ENCODE assay signal across 9 cellular contexts in the genomic region with DNA sequence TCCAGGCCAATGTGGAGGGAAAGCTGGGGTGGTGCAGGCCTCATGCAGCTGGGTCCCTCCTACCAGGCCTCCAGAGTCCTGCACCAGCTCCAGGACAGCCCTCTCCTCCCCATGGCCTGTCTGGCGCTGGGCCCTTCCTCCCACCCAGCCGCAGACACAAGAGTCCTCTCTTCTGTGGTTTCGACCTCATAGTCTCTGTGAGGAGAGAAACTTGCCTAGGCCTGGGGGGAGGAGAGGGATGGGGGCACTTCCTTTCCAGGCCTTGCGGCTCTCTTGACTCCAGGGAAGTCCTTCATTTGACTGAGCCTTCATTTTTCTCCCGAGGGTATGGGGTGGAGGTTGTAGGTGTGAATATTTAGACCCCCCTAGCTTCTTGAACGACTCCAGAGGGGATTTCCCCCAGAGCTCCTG. TPM values are rescaled to one million over a fixed set of nuclear protein-coding genes. Genes with fewer than 3 reads are reported as not detected.
DNase-seq lines count a peak whose midpoint lies in the region; ATAC-seq and TF ChIP-seq lines count a peak whose summit lies in the region.
"Had no signal": no experiment of that assay in that cellular context is flagged by ENCODE, and none has a peak within 500 bp of the region (broad histone marks: within the 10 kb centered on the region; RNA-seq: fewer than 3 reads in every experiment).

No MANE protein-coding gene starts in this region.

- peak overlapping the region; percentile 74 to 75 for H3K4me3 ChIP-seq in uterus

- H3K9me3 Mint-ChIP-seq in activated naive CD8-positive, alpha-beta T cell (ENCODE audit: low read depth), result no peaks in the 10 kb centered on the region
- no peaks in the 10 kb centered on the region for H3K9me3 Mint-ChIP-seq in activated naive CD8-positive, alpha-beta T cell treated with anti-CD3 and anti-CD28 coated beads for 36 hours
- H3K9me3 Mint-ChIP-seq in dendritic cell treated with granulocyte-macrophage colony-stimulating factor and Interleukin-4, amounts not matched to agents 40 ng/mL and 50 ng/mL, for 4 days, result no peaks in the 10 kb centered on the region
- H3K9me3 Mint-ChIP-seq in memory B cell, result no peaks in the 10 kb centered on the region

- TF ChIP-seq CTCF in uterus (IDR thresholded peaks at IDR 0.05), result no peak

- peak overlapping the region; percentile 20 for H3K4me3 Mint-ChIP-seq in activated naive CD8-positive, alpha-beta T cell
- H3K4me3 Mint-ChIP-seq in activated naive CD8-positive, alpha-beta T cell treated with anti-CD3 and anti-CD28 coated beads for 36 hours, result no peak overlapping the region
- peak overlapping the region; percentile 100 for H3K4me3 Mint-ChIP-seq in dendritic cell treated with granulocyte-macrophage colony-stimulating factor and Interleukin-4, amounts not matched to agents 40 ng/mL and 50 ng/mL, for 4 days
- H3K4me3 Mint-ChIP-seq in memory B cell, result peak overlapping the region; percentile 2

- peaks cover 15% of the 10 kb centered on the region for H3K4me1 Mint-ChIP-seq in activated naive CD8-positive, alpha-beta T cell (ENCODE audit: low read depth)
- peaks cover 23% of the 10 kb centered on the region for H3K4me1 Mint-ChIP-seq in activated naive CD8-positive, alpha-beta T cell treated with anti-CD3 and anti-CD28 coated beads for 36 hours
- peaks cover 70% of the 10 kb centered on the region for H3K4me1 Mint-ChIP-seq in dendritic cell treated with granulocyte-macrophage colony-stimulating factor and Interleukin-4, amounts not matched to agents 40 ng/mL and 50 ng/mL, for 4 days (ENCODE audit: low read depth)
- peaks cover 9% of the 10 kb centered on the region for H3K4me1 Mint-ChIP-seq in memory B cell

- DNase-seq in activated naive CD8-positive, alpha-beta T cell treated with anti-CD3 and anti-CD28 coated beads for 36 hours, result no peak
- DNase-seq in memory B cell (ENCODE audit: low spot score in 2 of 2), result no peak
- DNase-seq in uterus, result peak; percentile 50 to 60
- no peak for DNase-seq in NCI-H1048 (lab: John Stamatoyannopoulos, UW)
- DNase-seq in NCI-H345 (lab: John Stamatoyannopoulos, UW), result no peak
- DNase-seq: ACHN had no signal

- H3K27me3 ChIP-seq in uterus, result no peaks in the 10 kb centered on the region

- peak overlapping the region; percentile 96 to 100 for H3K27ac ChIP-seq in uterus

- ATAC-seq in memory B cell (ENCODE audit: low read depth) (no peak), GM21529 (IDR thresholded peaks at IDR 0.05; ENCODE audit: unreplicated experiment) (no peak)

- H3K27me3 Mint-ChIP-seq in activated naive CD8-positive, alpha-beta T cell, result peaks cover 2% of the 10 kb centered on the region
- H3K27me3 Mint-ChIP-seq in activated naive CD8-positive, alpha-beta T cell treated with anti-CD3 and anti-CD28 coated beads for 36 hours, result peaks cover 5% of the 10 kb centered on the region
- H3K27me3 Mint-ChIP-seq in dendritic cell treated with granulocyte-macrophage colony-stimulating factor and Interleukin-4, amounts not matched to agents 40 ng/mL and 50 ng/mL, for 4 days, result peaks cover 2% of the 10 kb centered on the region
- peaks cover 8% of the 10 kb centered on the region for H3K27me3 Mint-ChIP-seq in memory B cell

- H3K27ac Mint-ChIP-seq in activated naive CD8-positive, alpha-beta T cell, result no peak overlapping the region
- H3K27ac Mint-ChIP-seq in activated naive CD8-positive, alpha-beta T cell treated with anti-CD3 and anti-CD28 coated beads for 36 hours, result no peak overlapping the region
- peak overlapping the region; percentile 93 for H3K27ac Mint-ChIP-seq in dendritic cell treated with granulocyte-macrophage colony-stimulating factor and Interleukin-4, amounts not matched to agents 40 ng/mL and 50 ng/mL, for 4 days
- no peak overlapping the region for H3K27ac Mint-ChIP-seq in memory B cell

- no peak for TF ChIP-seq POLR2A in uterus (IDR thresholded peaks at IDR 0.05)

- H3K9me3 ChIP-seq in uterus, result no peaks in the 10 kb centered on the region

- no peaks in the 10 kb centered on the region for H3K36me3 ChIP-seq in uterus

- H3K36me3 Mint-ChIP-seq in activated naive CD8-positive, alpha-beta T cell, result no peaks in the 10 kb centered on the region
- H3K36me3 Mint-ChIP-seq in activated naive CD8-positive, alpha-beta T cell treated with anti-CD3 and anti-CD28 coated beads for 36 hours, result peaks cover 8% of the 10 kb centered on the region
- H3K36me3 Mint-ChIP-seq in dendritic cell treated with granulocyte-macrophage colony-stimulating factor and Interleukin-4, amounts not matched to agents 40 ng/mL and 50 ng/mL, for 4 days (ENCODE audit: low read depth), result peaks cover 89% of the 10 kb centered on the region
- H3K36me3 Mint-ChIP-seq in memory B cell, result peaks cover 5% of the 10 kb centered on the region

- intact Hi-C loops in dendritic cell treated with granulocyte-macrophage colony-stimulating factor and Interleukin-4, amounts not matched to agents 40 ng/mL and 50 ng/mL, for 4 days (cut with micrococcal nuclease), result loop anchor here (1.0 kb wide), 1 partner anchor 8 kb away; no protein-coding TSS in a partner anchor
- intact Hi-C loops in uterus (cut with DNase I; ENCODE audit: low total_unique reads), result no loop called here

- peaks cover 0 to 21% of the 10 kb centered on the region in 2 donors for H3K4me1 ChIP-seq in uterus

RNA-seq across cellular contexts. Expression of a gene that starts 2.3 kb away (rescaled TPM):
- total RNA-seq in activated naive CD8-positive, alpha-beta T cell treated with anti-CD3 and anti-CD28 coated beads for 36 hours, result 1 to 10 TPM; 1.1 to 1.8 TPM
- 100 to 1,000 TPM in 3 of 4 donors, 10 to 100 TPM in 1; 66.6 to 233 (median 172) TPM for total RNA-seq in uterus

RNA-seq across cellular contexts. Expression of a gene that starts 8.9 kb away (rescaled TPM):
- 100 to 1,000 TPM; 154 to 170 TPM for total RNA-seq in activated naive CD8-positive, alpha-beta T cell treated with anti-CD3 and anti-CD28 coated beads for 36 hours
- 100 to 1,000 TPM in 1 of 4 donors, 10 to 100 TPM in 3; 14.3 to 255 (median 35.3) TPM for total RNA-seq in uterus

RNA-seq across cellular contexts. Expression of a gene that starts 23.4 kb away (rescaled TPM):
- 1 to 10 TPM in 1 of 2 experiments, under 1 TPM in 1; 0.56 to 1.0 TPM for total RNA-seq in activated naive CD8-positive, alpha-beta T cell treated with anti-CD3 and anti-CD28 coated beads for 36 hours
- total RNA-seq in uterus, result 10 to 100 TPM in 1 of 4 donors, 1 to 10 TPM in 3; 2.8 to 15.6 (median 6.8) TPM

RNA-seq across cellular contexts. Expression of a gene that starts 32.9 kb away (rescaled TPM):
- 10 to 100 TPM; 17.6 to 18.7 TPM for total RNA-seq in activated naive CD8-positive, alpha-beta T cell treated with anti-CD3 and anti-CD28 coated beads for 36 hours
- total RNA-seq in uterus, result 100 to 1,000 TPM in 1 of 4 donors, 10 to 100 TPM in 3; 27.4 to 140 (median 37.5) TPM

RNA-seq across cellular contexts. Expression of a gene that starts 44.4 kb away (rescaled TPM):
- total RNA-seq in activated naive CD8-positive, alpha-beta T cell treated with anti-CD3 and anti-CD28 coated beads for 36 hours, result under 1 TPM; 0.14 to 0.19 TPM
- 1 to 10 TPM in 1 of 4 donors, under 1 TPM in 1, not detected in 2; 0.83 to 1.6 TPM for total RNA-seq in uterus

Comparison
In these comparisons a context has a peak if more than half of its experiments do, and no peak if none do; other contexts are left out.
1. DNase-seq: peak in uterus (2 of 2); none in activated naive CD8-positive, alpha-beta T cell treated with anti-CD3 and anti-CD28 coated beads for 36 hours (single experiment), memory B cell (0 of 2), NCI-H1048 (single experiment) and NCI-H345 (single experiment).
2. RNA of a gene that starts 2.3 kb away (total RNA-seq): 66.6 to 233 TPM in uterus; 1.1 to 1.8 TPM in activated naive CD8-positive, alpha-beta T cell treated with anti-CD3 and anti-CD28 coated beads for 36 hours; every median in the first group is over 10 times any median in the second.